22 cellular contexts compared by ENCODE assay signal in the genomic region with DNA sequence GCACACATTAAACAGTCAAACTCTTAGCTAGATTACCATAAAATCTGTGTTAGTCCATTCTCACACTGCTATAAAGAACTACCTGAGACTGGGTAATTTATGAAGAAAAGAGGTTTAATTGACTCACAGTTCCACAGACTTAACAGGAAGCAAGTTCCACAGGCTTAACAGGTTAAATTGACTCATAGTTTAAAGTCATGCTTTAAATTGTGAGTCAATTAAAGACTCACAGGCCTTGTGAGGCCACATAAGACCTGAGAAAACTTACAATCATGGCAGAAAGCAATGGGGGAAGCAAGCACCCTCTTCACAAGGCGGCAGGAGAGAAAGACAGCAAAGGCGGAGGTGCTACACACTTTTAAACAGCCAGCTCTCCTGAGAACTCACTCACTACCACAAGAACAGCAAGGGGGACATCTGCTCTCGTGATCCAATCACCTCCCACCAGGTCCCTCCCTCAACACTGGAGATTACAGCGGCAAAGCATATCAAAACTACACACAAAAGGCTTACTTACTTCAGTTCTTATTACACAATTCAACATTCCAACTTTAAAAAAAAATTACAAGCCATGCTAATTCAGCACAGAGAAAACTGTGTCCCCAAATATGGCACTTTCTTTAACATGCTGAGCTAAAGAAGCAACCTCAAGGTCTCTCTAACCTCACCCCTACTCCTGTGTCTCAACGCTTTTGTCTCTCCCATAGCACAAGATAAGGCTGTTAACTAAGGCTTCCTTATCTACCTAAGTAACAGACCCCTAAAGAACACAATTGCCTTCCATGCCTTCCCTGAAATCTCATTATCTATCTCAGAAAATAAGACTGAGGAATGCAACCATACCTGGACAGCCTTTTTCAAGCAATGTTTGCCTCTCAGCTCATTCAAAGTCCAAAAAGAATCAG.
A peak's percentile ranks its signal among the peaks of the same experiment; 100 is the strongest.
DNase-seq lines count a peak whose midpoint lies in the region; ATAC-seq and TF ChIP-seq lines count a peak whose summit lies in the region.
"Had no signal": no experiment of that assay in that cellular context is flagged by ENCODE, and none has a peak within 500 bp of the region (broad histone marks: within the 10 kb centered on the region; RNA-seq: fewer than 3 reads in every experiment).

No MANE protein-coding gene starts in this region.

- no peak overlapping the region for H2BK120ac ChIP-seq in mesendoderm (ENCODE audit: low read depth, low read length)

- H3K79me2 ChIP-seq in mesendoderm (ENCODE audit: control insufficient read depth, insufficient read depth, low read length), result no peaks in the 10 kb centered on the region

- WGBS in HUES64, result 83% methylated on average over 5 of the region's 5 CpGs
- WGBS in mesendoderm (ENCODE audit: extremely low coverage, insufficient coverage, low lambda C conversion rate), result no CpG with 5 or more reads among the region's 5 CpGs

- POLR2A ChIA-PET in Caco-2 (lab: Charles Lee), result no interaction called here

- no peak overlapping the region for H3K23ac ChIP-seq in mesendoderm (ENCODE audit: low read length)

- H3K36me3 ChIP-seq in Caco-2 (ENCODE audit: control insufficient read depth, insufficient read depth, low read length), result no peaks in the 10 kb centered on the region
- H3K36me3 ChIP-seq in HUES64 (ENCODE audit: insufficient read depth, low read length), result no peaks in the 10 kb centered on the region
- no peaks in the 10 kb centered on the region for H3K36me3 ChIP-seq in mesendoderm (ENCODE audit: control insufficient read depth, insufficient read depth, low read length)
- H3K36me3 ChIP-seq: ascending aorta had no signal

- H3K4me3 ChIP-seq in Caco-2 (ENCODE audit: low read depth, low read length) (no peak overlapping the region), HUES64 (ENCODE audit: low read length) (no peak overlapping the region), mesendoderm (ENCODE audit: low read length) (no peak overlapping the region)
- H3K4me3 ChIP-seq: ascending aorta, coronary artery had no signal

- H3K27ac ChIP-seq in HUES64 (ENCODE audit: low read depth, low read length) (peak overlapping the region; percentile 51; the same call in 1 of the 2 replicates), mesendoderm (ENCODE audit: low read depth, low read length) (peak overlapping the region; percentile 18)
- H3K27ac ChIP-seq: ascending aorta, coronary artery had no signal

- no peak overlapping the region for H2AK5ac ChIP-seq in mesendoderm (ENCODE audit: low read length)

- H3K4me2 ChIP-seq in mesendoderm (ENCODE audit: low read length), result no peak overlapping the region

- H3K36me3 Mint-ChIP-seq in Caco-2 (ENCODE audit: insufficient read depth, unreplicated experiment), result no peaks in the 10 kb centered on the region
- H3K36me3 Mint-ChIP-seq: CD8-positive, alpha-beta T cell; memory B cell had no signal

- H3K4me1 ChIP-seq in Caco-2 (peaks cover 41% of the 10 kb centered on the region), HUES64 (ENCODE audit: insufficient read depth, low read length) (peaks cover 37% of the 10 kb centered on the region), mesendoderm (ENCODE audit: control insufficient read depth, low read depth, low read length) (peaks cover 4% of the 10 kb centered on the region)
- H3K4me1 ChIP-seq: ascending aorta had no signal

- H2BK5ac ChIP-seq in mesendoderm (ENCODE audit: low read length), result peak overlapping the region; percentile 36

- H3K4ac ChIP-seq in mesendoderm (ENCODE audit: low read depth, low read length), result no peak overlapping the region

- CTCF ChIA-PET in Caco-2 (lab: Charles Lee), result interaction anchor here (3.0 kb wide), 1 partner anchor 88 kb away, joined by 8 read pairs; no protein-coding TSS in a partner anchor

- BruUV-seq in Caco-2 (replicated peaks; lab: Mats Ljungman, UMichigan), result no TSS peak

- intact Hi-C loops in Caco-2 (cut with micrococcal nuclease; ENCODE audit: unreplicated experiment), result loop anchor here (1.0 to 2.0 kb wide), 3 partner anchors 19 to 87 kb away; no protein-coding TSS in a partner anchor

- H3K9me3 ChIP-seq in Caco-2 (peaks cover 9% of the 10 kb centered on the region; the same call in 1 of the 2 replicates), HUES64 (ENCODE audit: insufficient read depth, low read depth, low read length) (no peaks in the 10 kb centered on the region)
- H3K9me3 ChIP-seq: ascending aorta had no signal

- TF ChIP-seq CTCF in Caco-2 (IDR thresholded peaks at IDR 0.05; ENCODE audit: insufficient read depth in 1 of 2, low read depth in 1 of 2, low read length in 1 of 2, severe bottlenecking in 1 of 2, unreplicated experiment in 1 of 2) (no peak), GM10266 (IDR thresholded peaks at IDR 0.05; ENCODE audit: control insufficient read depth, insufficient read depth, low read depth, missing control alignments) (no peak)

- H3K27me3 Mint-ChIP-seq in Caco-2 (ENCODE audit: insufficient read depth, unreplicated experiment), result no peaks in the 10 kb centered on the region
- H3K27me3 Mint-ChIP-seq: memory B cell; stimulated activated naive CD8-positive, alpha-beta T cell treated with anti-CD3 and anti-CD28 coated beads, Interleukin-15, Interleukin-2, amounts not matched to agents 100 ng/mL and 50 ng/mL, for 24 hours had no signal

- H4K5ac ChIP-seq in mesendoderm (ENCODE audit: low read length), result no peak overlapping the region

- H3K27me3 ChIP-seq in Caco-2 (replicated peaks; ENCODE audit: control insufficient read depth, insufficient read depth, low read length) (no peaks in the 10 kb centered on the region), HUES64 (ENCODE audit: insufficient read depth, low read length) (no peaks in the 10 kb centered on the region), mesendoderm (ENCODE audit: insufficient read depth, low read length, poor library complexity) (no peaks in the 10 kb centered on the region)
- H3K27me3 ChIP-seq: ascending aorta had no signal

- peak overlapping the region; percentile 77 for H3K56ac ChIP-seq in mesendoderm (ENCODE audit: low read length)

- peak overlapping the region; percentile 57 for H3K4me3 Mint-ChIP-seq in Caco-2 (ENCODE audit: unreplicated experiment)
- H3K4me3 Mint-ChIP-seq: CD8-positive, alpha-beta T cell; memory B cell; nephron progenitor cell; stimulated activated naive CD8-positive, alpha-beta T cell treated with anti-CD3 and anti-CD28 coated beads, Interleukin-15, Interleukin-2, amounts not matched to agents 100 ng/mL and 50 ng/mL, for 24 hours had no signal

- no peak overlapping the region for H4K8ac ChIP-seq in mesendoderm (ENCODE audit: low read depth, low read length)

- peaks cover 33% of the 10 kb centered on the region for H3K4me1 Mint-ChIP-seq in Caco-2 (ENCODE audit: low read depth, unreplicated experiment)
- H3K4me1 Mint-ChIP-seq: memory B cell had no signal

- DNase-seq in Caco-2, result peak; percentile 46 to 50
- peak; percentile 74 for DNase-seq in cerebellar cortex (ENCODE audit: low spot score)
- DNase-seq in mesendoderm, result peak; percentile 88
- DNase-seq in GM10266 (ENCODE audit: extremely low spot score), result no peak
- DNase-seq in NCI-H2081 treated with DMSO at 0.1 percent for 48 hours (lab: John Stamatoyannopoulos, UW), result no peak
- DNase-seq in AG08396 (ENCODE audit: low spot score), result no peak
- DNase-seq: ACHN; activated CD4-positive, alpha-beta T cell treated with anti-CD3 and anti-CD28 coated beads, Interleukin-2, amount 50 U/mL, for 1 hour; CD8-positive, alpha-beta T cell; erythroblast; head of caudate nucleus; KG1; NCI-H1092 treated with DMSO at 0.1 percent for 48 hours; NCI-H526 treated with DMSO at 0.1 percent for 48 hours; nephron progenitor cell; retina had no signal

- peak overlapping the region; percentile 82 for H3K27ac Mint-ChIP-seq in Caco-2 (ENCODE audit: unreplicated experiment)
- H3K27ac Mint-ChIP-seq: CD8-positive, alpha-beta T cell; memory B cell; stimulated activated naive CD8-positive, alpha-beta T cell treated with anti-CD3 and anti-CD28 coated beads, Interleukin-15, Interleukin-2, amounts not matched to agents 100 ng/mL and 50 ng/mL, for 24 hours had no signal

- H3K79me1 ChIP-seq in mesendoderm (ENCODE audit: low read length), result no peaks in the 10 kb centered on the region

- H3K9me3 Mint-ChIP-seq in Caco-2 (ENCODE audit: unreplicated experiment), result peaks cover 8% of the 10 kb centered on the region
- H3K9me3 Mint-ChIP-seq: memory B cell, nephron progenitor cell had no signal

- no peak overlapping the region for H2BK15ac ChIP-seq in mesendoderm (replicated peaks; ENCODE audit: low read depth)

- no peak overlapping the region for H3K18ac ChIP-seq in mesendoderm (ENCODE audit: low read length)

- no peak for ATAC-seq in GM21423 (IDR thresholded peaks at IDR 0.05; ENCODE audit: unreplicated experiment)
- ATAC-seq: CD8-positive, alpha-beta T cell had no signal

- H3K9ac ChIP-seq in HUES64 (ENCODE audit: low read depth, low read length) (no peak overlapping the region), mesendoderm (ENCODE audit: low read length) (no peak overlapping the region)

Comparison
In these comparisons a context has a peak if more than half of its experiments do, and no peak if none do; other contexts are left out.
1. DNase-seq: peak in Caco-2 (2 of 2), cerebellar cortex (single experiment) and mesendoderm (single experiment); none in GM10266 (single experiment), NCI-H2081 treated with DMSO at 0.1 percent for 48 hours (single experiment) and AG08396 (single experiment).